Comparison of ENCODE assay signal across 1 cellular context in the genomic region with DNA sequence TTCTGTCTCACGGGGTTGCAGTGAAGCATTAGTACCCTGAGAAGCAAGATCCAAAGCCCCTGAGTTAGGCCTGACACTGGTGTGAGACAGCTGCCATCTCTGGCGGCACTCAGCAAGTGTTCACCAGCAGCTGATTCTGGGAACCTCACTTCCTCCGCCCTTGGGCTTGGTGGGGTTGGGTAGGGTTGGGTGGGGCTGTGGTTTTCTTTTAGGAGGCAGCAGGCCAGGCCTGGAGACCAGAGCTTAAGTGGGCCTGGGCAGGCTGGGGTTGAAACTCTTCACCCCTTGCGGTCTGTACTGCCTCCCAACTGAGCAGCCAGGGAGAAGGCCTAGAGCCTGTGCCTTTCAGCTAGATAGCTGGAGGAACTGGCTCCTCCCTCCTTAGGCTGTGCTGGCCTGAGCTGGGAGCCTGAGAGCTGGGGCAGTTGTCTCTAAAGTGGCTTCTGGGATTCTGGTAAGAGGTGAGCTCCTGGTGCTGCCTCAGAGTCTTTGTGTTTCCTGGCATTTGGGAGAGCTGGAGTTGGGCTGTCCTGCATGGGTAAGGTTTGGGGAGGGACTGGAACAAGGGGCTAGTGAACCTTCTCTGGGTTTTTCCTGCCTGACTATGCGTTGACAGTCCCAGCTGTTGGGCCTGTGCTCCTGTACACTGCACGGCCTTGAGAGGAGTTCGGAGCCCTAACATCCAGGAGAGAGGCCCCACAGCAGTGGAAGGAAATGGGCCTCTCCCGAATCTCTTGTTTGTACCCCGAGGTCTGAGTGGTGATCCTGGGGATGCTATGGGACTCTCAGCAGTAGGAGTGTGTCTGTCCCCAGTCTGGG.
TF ChIP-seq lines count a peak whose summit lies in the region.

No MANE protein-coding gene starts in this region.

TF ChIP-seq in K562, 482 proteins besides CTCF, POLR2A, EP300 and RAD21 (continued from another document and continues in another):
- TF ChIP-seq, protein P1, sequence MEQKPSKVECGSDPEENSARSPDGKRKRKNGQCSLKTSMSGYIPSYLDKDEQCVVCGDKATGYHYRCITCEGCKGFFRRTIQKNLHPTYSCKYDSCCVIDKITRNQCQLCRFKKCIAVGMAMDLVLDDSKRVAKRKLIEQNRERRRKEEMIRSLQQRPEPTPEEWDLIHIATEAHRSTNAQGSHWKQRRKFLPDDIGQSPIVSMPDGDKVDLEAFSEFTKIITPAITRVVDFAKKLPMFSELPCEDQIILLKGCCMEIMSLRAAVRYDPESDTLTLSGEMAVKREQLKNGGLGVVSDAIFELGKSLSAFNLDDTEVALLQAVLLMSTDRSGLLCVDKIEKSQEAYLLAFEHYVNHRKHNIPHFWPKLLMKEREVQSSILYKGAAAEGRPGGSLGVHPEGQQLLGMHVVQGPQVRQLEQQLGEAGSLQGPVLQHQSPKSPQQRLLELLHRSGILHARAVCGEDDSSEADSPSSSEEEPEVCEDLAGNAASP (IDR thresholded peaks at IDR 0.05), result no peak
- no peak for TF ChIP-seq TRIM24 (IDR thresholded peaks at IDR 0.05)
- TF ChIP-seq ZSCAN29 (IDR thresholded peaks at IDR 0.05), result no peak
- peak; percentile 52 to 56 for TF ChIP-seq NRF1 (conservative IDR thresholded peaks at IDR 0.05 in 1 of 2, IDR thresholded peaks at IDR 0.05 in 1 of 2)
- TF ChIP-seq ZNF668 (CRISPR knock-in tag; IDR thresholded peaks at IDR 0.05), result no peak
- TF ChIP-seq ASH1L (IDR thresholded peaks at IDR 0.05; ENCODE audit: borderline replicate concordance, low read depth, partially characterized antibody), result no peak
- TF ChIP-seq ZNF3 (CRISPR knock-in tag; IDR thresholded peaks at IDR 0.05), result no peak
- TF ChIP-seq, protein P2, sequence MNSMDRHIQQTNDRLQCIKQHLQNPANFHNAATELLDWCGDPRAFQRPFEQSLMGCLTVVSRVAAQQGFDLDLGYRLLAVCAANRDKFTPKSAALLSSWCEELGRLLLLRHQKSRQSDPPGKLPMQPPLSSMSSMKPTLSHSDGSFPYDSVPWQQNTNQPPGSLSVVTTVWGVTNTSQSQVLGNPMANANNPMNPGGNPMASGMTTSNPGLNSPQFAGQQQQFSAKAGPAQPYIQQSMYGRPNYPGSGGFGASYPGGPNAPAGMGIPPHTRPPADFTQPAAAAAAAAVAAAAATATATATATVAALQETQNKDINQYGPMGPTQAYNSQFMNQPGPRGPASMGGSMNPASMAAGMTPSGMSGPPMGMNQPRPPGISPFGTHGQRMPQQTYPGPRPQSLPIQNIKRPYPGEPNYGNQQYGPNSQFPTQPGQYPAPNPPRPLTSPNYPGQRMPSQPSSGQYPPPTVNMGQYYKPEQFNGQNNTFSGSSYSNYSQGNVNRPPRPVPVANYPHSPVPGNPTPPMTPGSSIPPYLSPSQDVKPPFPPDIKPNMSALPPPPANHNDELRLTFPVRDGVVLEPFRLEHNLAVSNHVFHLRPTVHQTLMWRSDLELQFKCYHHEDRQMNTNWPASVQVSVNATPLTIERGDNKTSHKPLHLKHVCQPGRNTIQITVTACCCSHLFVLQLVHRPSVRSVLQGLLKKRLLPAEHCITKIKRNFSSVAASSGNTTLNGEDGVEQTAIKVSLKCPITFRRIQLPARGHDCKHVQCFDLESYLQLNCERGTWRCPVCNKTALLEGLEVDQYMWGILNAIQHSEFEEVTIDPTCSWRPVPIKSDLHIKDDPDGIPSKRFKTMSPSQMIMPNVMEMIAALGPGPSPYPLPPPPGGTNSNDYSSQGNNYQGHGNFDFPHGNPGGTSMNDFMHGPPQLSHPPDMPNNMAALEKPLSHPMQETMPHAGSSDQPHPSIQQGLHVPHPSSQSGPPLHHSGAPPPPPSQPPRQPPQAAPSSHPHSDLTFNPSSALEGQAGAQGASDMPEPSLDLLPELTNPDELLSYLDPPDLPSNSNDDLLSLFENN (IDR thresholded peaks at IDR 0.05; ENCODE audit: low read depth in 2 of 2, low read length in 2 of 2), result no peak
- TF ChIP-seq MCM3 (IDR thresholded peaks at IDR 0.05), result no peak
- TF ChIP-seq PHB (CRISPR knock-in tag; IDR thresholded peaks at IDR 0.05), result no peak
- peak; percentile 49 for TF ChIP-seq MYC (IDR thresholded peaks at IDR 0.05; ENCODE audit: low read depth, low read length)
- no peak for TF ChIP-seq MYC (CRISPR knock-in tag; IDR thresholded peaks at IDR 0.05; ENCODE audit: borderline replicate concordance, low read depth)
- TF ChIP-seq COPS2 (conservative IDR thresholded peaks at IDR 0.05), result no peak
- no peak for TF ChIP-seq STAG1 (CRISPR knock-in tag; IDR thresholded peaks at IDR 0.05; ENCODE audit: borderline replicate concordance)
- TF ChIP-seq DDX20 (tag; IDR thresholded peaks at IDR 0.05; ENCODE audit: low read depth), result no peak
- TF ChIP-seq TAF7 (tag; IDR thresholded peaks at IDR 0.05), result no peak
- peak; percentile 55 for TF ChIP-seq JUND (IDR thresholded peaks at IDR 0.05; ENCODE audit: borderline replicate concordance, low read depth, low read length)
- peak; percentile 16; the same call in 1 of the 3 replicates for TF ChIP-seq JUND (tag; IDR thresholded peaks at IDR 0.05; ENCODE audit: borderline replicate concordance, low read depth, low read length)
- TF ChIP-seq, protein P3, sequence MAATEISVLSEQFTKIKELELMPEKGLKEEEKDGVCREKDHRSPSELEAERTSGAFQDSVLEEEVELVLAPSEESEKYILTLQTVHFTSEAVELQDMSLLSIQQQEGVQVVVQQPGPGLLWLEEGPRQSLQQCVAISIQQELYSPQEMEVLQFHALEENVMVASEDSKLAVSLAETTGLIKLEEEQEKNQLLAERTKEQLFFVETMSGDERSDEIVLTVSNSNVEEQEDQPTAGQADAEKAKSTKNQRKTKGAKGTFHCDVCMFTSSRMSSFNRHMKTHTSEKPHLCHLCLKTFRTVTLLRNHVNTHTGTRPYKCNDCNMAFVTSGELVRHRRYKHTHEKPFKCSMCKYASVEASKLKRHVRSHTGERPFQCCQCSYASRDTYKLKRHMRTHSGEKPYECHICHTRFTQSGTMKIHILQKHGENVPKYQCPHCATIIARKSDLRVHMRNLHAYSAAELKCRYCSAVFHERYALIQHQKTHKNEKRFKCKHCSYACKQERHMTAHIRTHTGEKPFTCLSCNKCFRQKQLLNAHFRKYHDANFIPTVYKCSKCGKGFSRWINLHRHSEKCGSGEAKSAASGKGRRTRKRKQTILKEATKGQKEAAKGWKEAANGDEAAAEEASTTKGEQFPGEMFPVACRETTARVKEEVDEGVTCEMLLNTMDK (IDR thresholded peaks at IDR 0.05; ENCODE audit: borderline replicate concordance, insufficient read depth, low read depth, low read length, poor library complexity, severe bottlenecking), result no peak
- TF ChIP-seq, protein P4, sequence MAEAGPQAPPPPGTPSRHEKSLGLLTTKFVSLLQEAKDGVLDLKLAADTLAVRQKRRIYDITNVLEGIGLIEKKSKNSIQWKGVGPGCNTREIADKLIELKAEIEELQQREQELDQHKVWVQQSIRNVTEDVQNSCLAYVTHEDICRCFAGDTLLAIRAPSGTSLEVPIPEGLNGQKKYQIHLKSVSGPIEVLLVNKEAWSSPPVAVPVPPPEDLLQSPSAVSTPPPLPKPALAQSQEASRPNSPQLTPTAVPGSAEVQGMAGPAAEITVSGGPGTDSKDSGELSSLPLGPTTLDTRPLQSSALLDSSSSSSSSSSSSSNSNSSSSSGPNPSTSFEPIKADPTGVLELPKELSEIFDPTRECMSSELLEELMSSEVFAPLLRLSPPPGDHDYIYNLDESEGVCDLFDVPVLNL (CRISPR knock-in tag; IDR thresholded peaks at IDR 0.05; ENCODE audit: low read depth), result no peak
- no peak for TF ChIP-seq POLR2H (tag; IDR thresholded peaks at IDR 0.05; ENCODE audit: low read depth)
- no peak for TF ChIP-seq PTRF (tag; IDR thresholded peaks at IDR 0.05)
- peak; percentile 87 for TF ChIP-seq MYNN (IDR thresholded peaks at IDR 0.05)
- no peak for TF ChIP-seq MYNN (CRISPR knock-in tag; IDR thresholded peaks at IDR 0.05)
- TF ChIP-seq HMGN3 (IDR thresholded peaks at IDR 0.05; ENCODE audit: borderline replicate concordance, extremely low read depth, insufficient read length, low read depth, low read length), result no peak
- TF ChIP-seq HDAC3 (IDR thresholded peaks at IDR 0.05; ENCODE audit: borderline replicate concordance, partially characterized antibody), result no peak
- no peak for TF ChIP-seq THRAP3 (IDR thresholded peaks at IDR 0.05; ENCODE audit: borderline replicate concordance)
- no peak for TF ChIP-seq HEY1 (CRISPR knock-in tag; IDR thresholded peaks at IDR 0.05; ENCODE audit: borderline replicate concordance)
- TF ChIP-seq FOXJ2 (tag; IDR thresholded peaks at IDR 0.05), result no peak
- TF ChIP-seq BACH1 (tag; IDR thresholded peaks at IDR 0.05), result no peak
- TF ChIP-seq YY1 (IDR thresholded peaks at IDR 0.05; ENCODE audit: borderline replicate concordance in 1 of 3, control insufficient read depth in 1 of 3, extremely low read depth in 1 of 3, insufficient read depth in 3 of 3, insufficient read length in 1 of 3, insufficient replicate concordance in 2 of 3, low read depth in 1 of 3, low read length in 2 of 3), result peak in 1 of 3 experiments; percentile 57
- no peak for TF ChIP-seq MTF1 (CRISPR knock-in tag; IDR thresholded peaks at IDR 0.05; ENCODE audit: borderline replicate concordance)
- peak; percentile 59 for TF ChIP-seq CBFA2T3 (IDR thresholded peaks at IDR 0.05)
- TF ChIP-seq ZFP36 (IDR thresholded peaks at IDR 0.05; ENCODE audit: low read depth, low read length, partially characterized antibody), result peak; percentile 4
- TF ChIP-seq, protein P5, sequence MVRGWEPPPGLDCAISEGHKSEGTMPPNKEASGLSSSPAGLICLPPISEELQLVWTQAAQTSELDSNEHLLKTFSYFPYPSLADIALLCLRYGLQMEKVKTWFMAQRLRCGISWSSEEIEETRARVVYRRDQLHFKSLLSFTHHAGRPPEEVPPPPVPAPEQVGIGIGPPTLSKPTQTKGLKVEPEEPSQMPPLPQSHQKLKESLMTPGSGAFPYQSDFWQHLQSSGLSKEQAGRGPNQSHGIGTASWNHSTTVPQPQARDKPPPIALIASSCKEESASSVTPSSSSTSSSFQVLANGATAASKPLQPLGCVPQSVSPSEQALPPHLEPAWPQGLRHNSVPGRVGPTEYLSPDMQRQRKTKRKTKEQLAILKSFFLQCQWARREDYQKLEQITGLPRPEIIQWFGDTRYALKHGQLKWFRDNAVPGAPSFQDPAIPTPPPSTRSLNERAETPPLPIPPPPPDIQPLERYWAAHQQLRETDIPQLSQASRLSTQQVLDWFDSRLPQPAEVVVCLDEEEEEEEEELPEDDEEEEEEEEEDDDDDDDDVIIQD (CRISPR knock-in tag; IDR thresholded peaks at IDR 0.05), result no peak
- 0 out of 2 replicates have a peak, but pooled peaks have one; percentile 38 for TF ChIP-seq SOX6 (IDR thresholded peaks at IDR 0.05)
- TF ChIP-seq SAFB (IDR thresholded peaks at IDR 0.05; ENCODE audit: borderline replicate concordance, low read depth, low read length), result no peak
- TF ChIP-seq ZNF507 (tag; conservative IDR thresholded peaks at IDR 0.05), result no peak
- peak; percentile 67; the same call in 1 of the 2 replicates for TF ChIP-seq GABPB1 (CRISPR knock-in tag; IDR thresholded peaks at IDR 0.05)
- no peak; the same call in 1 of the 2 replicates for TF ChIP-seq ETV5 (CRISPR knock-in tag; IDR thresholded peaks at IDR 0.05; ENCODE audit: low read depth)
- no peak for TF ChIP-seq CEBPG (CRISPR knock-in tag; IDR thresholded peaks at IDR 0.05)
- TF ChIP-seq CEBPG (tag; conservative IDR thresholded peaks at IDR 0.05 in 1 of 2, IDR thresholded peaks at IDR 0.05 in 1 of 2), result no peak
- no peak for TF ChIP-seq HDAC6 (IDR thresholded peaks at IDR 0.05; ENCODE audit: low read depth, low read length)
- TF ChIP-seq ZNF311 (CRISPR knock-in tag; IDR thresholded peaks at IDR 0.05), result no peak
- TF ChIP-seq, protein P6, sequence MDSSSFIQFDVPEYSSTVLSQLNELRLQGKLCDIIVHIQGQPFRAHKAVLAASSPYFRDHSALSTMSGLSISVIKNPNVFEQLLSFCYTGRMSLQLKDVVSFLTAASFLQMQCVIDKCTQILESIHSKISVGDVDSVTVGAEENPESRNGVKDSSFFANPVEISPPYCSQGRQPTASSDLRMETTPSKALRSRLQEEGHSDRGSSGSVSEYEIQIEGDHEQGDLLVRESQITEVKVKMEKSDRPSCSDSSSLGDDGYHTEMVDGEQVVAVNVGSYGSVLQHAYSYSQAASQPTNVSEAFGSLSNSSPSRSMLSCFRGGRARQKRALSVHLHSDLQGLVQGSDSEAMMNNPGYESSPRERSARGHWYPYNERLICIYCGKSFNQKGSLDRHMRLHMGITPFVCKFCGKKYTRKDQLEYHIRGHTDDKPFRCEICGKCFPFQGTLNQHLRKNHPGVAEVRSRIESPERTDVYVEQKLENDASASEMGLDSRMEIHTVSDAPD (CRISPR knock-in tag; IDR thresholded peaks at IDR 0.05), result no peak
- no peak for TF ChIP-seq ZNF217 (CRISPR knock-in tag; IDR thresholded peaks at IDR 0.05)
- no peak for TF ChIP-seq ZNF41 (CRISPR knock-in tag; conservative IDR thresholded peaks at IDR 0.05)
- TF ChIP-seq, protein P7, sequence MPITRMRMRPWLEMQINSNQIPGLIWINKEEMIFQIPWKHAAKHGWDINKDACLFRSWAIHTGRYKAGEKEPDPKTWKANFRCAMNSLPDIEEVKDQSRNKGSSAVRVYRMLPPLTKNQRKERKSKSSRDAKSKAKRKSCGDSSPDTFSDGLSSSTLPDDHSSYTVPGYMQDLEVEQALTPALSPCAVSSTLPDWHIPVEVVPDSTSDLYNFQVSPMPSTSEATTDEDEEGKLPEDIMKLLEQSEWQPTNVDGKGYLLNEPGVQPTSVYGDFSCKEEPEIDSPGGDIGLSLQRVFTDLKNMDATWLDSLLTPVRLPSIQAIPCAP (CRISPR knock-in tag; IDR thresholded peaks at IDR 0.05; ENCODE audit: borderline replicate concordance), result no peak
- TF ChIP-seq, protein P8, sequence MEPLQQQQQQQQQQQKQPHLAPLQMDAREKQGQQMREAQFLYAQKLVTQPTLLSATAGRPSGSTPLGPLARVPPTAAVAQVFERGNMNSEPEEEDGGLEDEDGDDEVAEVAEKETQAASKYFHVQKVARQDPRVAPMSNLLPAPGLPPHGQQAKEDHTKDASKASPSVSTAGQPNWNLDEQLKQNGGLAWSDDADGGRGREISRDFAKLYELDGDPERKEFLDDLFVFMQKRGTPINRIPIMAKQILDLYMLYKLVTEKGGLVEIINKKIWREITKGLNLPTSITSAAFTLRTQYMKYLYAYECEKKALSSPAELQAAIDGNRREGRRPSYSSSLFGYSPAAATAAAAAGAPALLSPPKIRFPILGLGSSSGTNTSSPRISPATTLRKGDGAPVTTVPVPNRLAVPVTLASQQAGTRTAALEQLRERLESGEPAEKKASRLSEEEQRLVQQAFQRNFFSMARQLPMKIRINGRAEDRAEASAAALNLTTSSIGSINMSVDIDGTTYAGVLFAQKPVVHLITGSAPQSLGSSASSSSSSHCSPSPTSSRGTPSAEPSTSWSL (CRISPR knock-in tag; IDR thresholded peaks at IDR 0.05; ENCODE audit: borderline replicate concordance), result no peak
- TF ChIP-seq PML (IDR thresholded peaks at IDR 0.05; ENCODE audit: low read length), result no peak; the same call in 1 of the 2 replicates
- TF ChIP-seq, protein P9, sequence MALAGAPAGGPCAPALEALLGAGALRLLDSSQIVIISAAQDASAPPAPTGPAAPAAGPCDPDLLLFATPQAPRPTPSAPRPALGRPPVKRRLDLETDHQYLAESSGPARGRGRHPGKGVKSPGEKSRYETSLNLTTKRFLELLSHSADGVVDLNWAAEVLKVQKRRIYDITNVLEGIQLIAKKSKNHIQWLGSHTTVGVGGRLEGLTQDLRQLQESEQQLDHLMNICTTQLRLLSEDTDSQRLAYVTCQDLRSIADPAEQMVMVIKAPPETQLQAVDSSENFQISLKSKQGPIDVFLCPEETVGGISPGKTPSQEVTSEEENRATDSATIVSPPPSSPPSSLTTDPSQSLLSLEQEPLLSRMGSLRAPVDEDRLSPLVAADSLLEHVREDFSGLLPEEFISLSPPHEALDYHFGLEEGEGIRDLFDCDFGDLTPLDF (CRISPR knock-in tag; IDR thresholded peaks at IDR 0.05), result 0 out of 2 replicates have a peak, but pooled peaks have one; percentile 73
- no peak for TF ChIP-seq E2F3 (CRISPR knock-in tag; IDR thresholded peaks at IDR 0.05)
- TF ChIP-seq TSC22D4 (tag; IDR thresholded peaks at IDR 0.05), result no peak
- TF ChIP-seq SNIP1 (IDR thresholded peaks at IDR 0.05; ENCODE audit: low read depth), result no peak
- TF ChIP-seq NFIC (IDR thresholded peaks at IDR 0.05), result no peak
